1 cellular context compared by ENCODE assay signal in the genomic region with DNA sequence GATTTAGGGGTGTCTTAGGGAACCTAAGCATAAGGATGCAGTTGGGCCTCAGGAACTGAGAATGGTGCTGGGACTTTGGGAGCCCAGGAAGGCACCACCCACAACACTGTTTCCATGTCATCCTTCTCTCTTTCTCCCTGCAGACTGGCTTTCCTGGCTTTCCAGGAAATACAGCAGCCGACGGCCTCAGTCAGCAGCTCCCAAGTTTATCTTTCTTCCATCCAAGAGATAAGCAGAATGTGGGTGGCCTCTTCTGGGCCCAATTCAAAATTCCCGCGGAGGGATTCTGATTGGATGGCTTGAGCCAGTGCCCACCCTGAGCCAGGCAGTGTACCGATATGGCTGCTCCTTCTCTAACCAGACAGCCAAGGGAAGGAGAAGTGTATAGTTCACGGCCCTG.
TF ChIP-seq lines count a peak whose summit lies in the region.

No MANE protein-coding gene starts in this region.

TF ChIP-seq in GM23338, 12 proteins besides CTCF, POLR2A, EP300 and RAD21 (continued from another document):
- TF ChIP-seq, protein P1, sequence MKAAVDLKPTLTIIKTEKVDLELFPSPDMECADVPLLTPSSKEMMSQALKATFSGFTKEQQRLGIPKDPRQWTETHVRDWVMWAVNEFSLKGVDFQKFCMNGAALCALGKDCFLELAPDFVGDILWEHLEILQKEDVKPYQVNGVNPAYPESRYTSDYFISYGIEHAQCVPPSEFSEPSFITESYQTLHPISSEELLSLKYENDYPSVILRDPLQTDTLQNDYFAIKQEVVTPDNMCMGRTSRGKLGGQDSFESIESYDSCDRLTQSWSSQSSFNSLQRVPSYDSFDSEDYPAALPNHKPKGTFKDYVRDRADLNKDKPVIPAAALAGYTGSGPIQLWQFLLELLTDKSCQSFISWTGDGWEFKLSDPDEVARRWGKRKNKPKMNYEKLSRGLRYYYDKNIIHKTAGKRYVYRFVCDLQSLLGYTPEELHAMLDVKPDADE (IDR thresholded peaks at IDR 0.05): no peak
- TF ChIP-seq REST (IDR thresholded peaks at IDR 0.05; ENCODE audit: unreplicated experiment): no peak
- TF ChIP-seq EZH2 (IDR thresholded peaks at IDR 0.05; ENCODE audit: low read depth, unreplicated experiment): no peak
- TF ChIP-seq ZNF331 (CRISPR knock-in tag; IDR thresholded peaks at IDR 0.05; ENCODE audit: low read depth): no peak
- no peak for TF ChIP-seq CREB1 (CRISPR knock-in tag; IDR thresholded peaks at IDR 0.05; ENCODE audit: low read depth)
- TF ChIP-seq STAT1 (IDR thresholded peaks at IDR 0.05; ENCODE audit: unreplicated experiment): no peak
- TF ChIP-seq NANOG (IDR thresholded peaks at IDR 0.05; ENCODE audit: borderline replicate concordance): no peak
